9 cellular contexts compared by ENCODE assay signal in genomic region chr4:182975806-182976205, GRCh38. TPM values are rescaled to one million over a fixed set of nuclear protein-coding genes. Genes with fewer than 3 reads are reported as not detected.
DNase-seq lines count a peak whose midpoint lies in the region; ATAC-seq, FAIRE-seq and TF ChIP-seq lines count a peak whose summit lies in the region.
"Had no signal": no experiment of that assay in that cellular context is flagged by ENCODE, and none has a peak within 500 bp of the region (broad histone marks: within the 10 kb centered on the region; RNA-seq: fewer than 3 reads in every experiment).

No MANE protein-coding gene starts in this region.

- H3K4me1 Mint-ChIP-seq in activated T-cell treated with anti-CD3 and anti-CD28 coated beads, Interleukin-2, amount 50 U/mL, for 4 hours (ENCODE audit: low read depth), result no peaks in the 10 kb centered on the region

- H3K4me3 ChIP-seq in kidney epithelial cell (ENCODE audit: low read depth, low read length), result no peak overlapping the region

- CTCF ChIA-PET in GM10248 (lab: Yijun Ruan, JAX), result interaction anchor here (1.2 kb wide), 1 partner anchor 37 kb away, joined by 6 read pairs; no protein-coding TSS in a partner anchor

- no peak for DNase-seq in activated T-cell treated with anti-CD3 and anti-CD28 coated beads, Interleukin-2, amount 50 U/mL, for 4 hours
- DNase-seq in activated T-cell treated with anti-CD3 and anti-CD28 coated beads, Interleukin-2, amount 50 U/mL, for 1 hour, result no peak
- DNase-seq in RPMI7951 (ENCODE audit: low read depth), result peak; percentile 95
- peak; percentile 76 for DNase-seq in kidney epithelial cell (ENCODE audit: low read depth)
- no peak for DNase-seq in GM19239 (ENCODE audit: insufficient read length, low spot score)
- no peak for DNase-seq in DMS114 treated with DMSO at 0.1 percent for 48 hours (lab: John Stamatoyannopoulos, UW; ENCODE audit: unreplicated experiment)
- DNase-seq in GM10248 (ENCODE audit: extremely low spot score), result no peak

- H3K9me3 Mint-ChIP-seq in activated T-cell treated with anti-CD3 and anti-CD28 coated beads, Interleukin-2, amount 50 U/mL, for 4 hours, result no peaks in the 10 kb centered on the region

- H3K27me3 ChIP-seq in kidney epithelial cell (ENCODE audit: control insufficient read depth, insufficient read depth, low read length), result no peaks in the 10 kb centered on the region

- H3K27me3 Mint-ChIP-seq in activated T-cell treated with anti-CD3 and anti-CD28 coated beads, Interleukin-2, amount 50 U/mL, for 4 hours (ENCODE audit: low read depth), result peaks cover 25% of the 10 kb centered on the region

- no peak overlapping the region for H3K4me3 Mint-ChIP-seq in activated T-cell treated with anti-CD3 and anti-CD28 coated beads, Interleukin-2, amount 50 U/mL, for 4 hours

- peak; percentile 92 to 98 for ATAC-seq in activated T-cell treated with anti-CD3 and anti-CD28 coated beads, Interleukin-2, amount 50 U/mL, for 4 hours
- peak; percentile 58 for ATAC-seq in HG02885 (IDR thresholded peaks at IDR 0.05; ENCODE audit: poor library complexity, unreplicated experiment)

- TF ChIP-seq CTCF in kidney epithelial cell (IDR thresholded peaks at IDR 0.05; ENCODE audit: insufficient read depth, low read length, poor library complexity, severe bottlenecking) (no peak), GM10248 (IDR thresholded peaks at IDR 0.05; ENCODE audit: control extremely low read depth, extremely low read depth, low read depth, missing control alignments) (no peak)

- no peaks in the 10 kb centered on the region for H3K36me3 ChIP-seq in kidney epithelial cell (ENCODE audit: control insufficient read depth, insufficient read depth, low read length)

- POLR2A ChIA-PET in GM10248 (lab: Yijun Ruan, JAX), result no interaction called here

- no peak for FAIRE-seq in GM19239 (lab: Jason Lieb, UNC)
- FAIRE-seq: G401.6 had no signal

- no peaks in the 10 kb centered on the region for H3K36me3 Mint-ChIP-seq in activated T-cell treated with anti-CD3 and anti-CD28 coated beads, Interleukin-2, amount 50 U/mL, for 4 hours (ENCODE audit: insufficient read depth)

RNA-seq across cellular contexts. Expression of gene DCTD, which starts 58.6 kb away (rescaled TPM):
- 100 to 1,000 TPM; 138 to 147 (median 145) TPM for total RNA-seq in activated T-cell treated with anti-CD3 and anti-CD28 coated beads, Interleukin-2, amount 50 U/mL, for 4 hours
- total RNA-seq in RPMI7951 (2014; rRNA removed; shearing (Covaris generic)), result 59.4 and 70.6 TPM in 2 replicates
- total RNA-seq in kidney epithelial cell, result 103 and 116 TPM in 2 replicates

Comparison
In these comparisons a context has a peak if more than half of its experiments do, and no peak if none do; other contexts are left out.
1. DNase-seq: peak in RPMI7951 (single experiment) and kidney epithelial cell (single experiment); none in activated T-cell treated with anti-CD3 and anti-CD28 coated beads, Interleukin-2, amount 50 U/mL, for 4 hours (single experiment), activated T-cell treated with anti-CD3 and anti-CD28 coated beads, Interleukin-2, amount 50 U/mL, for 1 hour (single experiment), GM19239 (single experiment), DMS114 treated with DMSO at 0.1 percent for 48 hours (single experiment) and GM10248 (single experiment).